1 cellular context compared by ENCODE assay signal in genomic region chr1:42979888-42980800, GRCh38.
TF ChIP-seq lines count a peak whose summit lies in the region.

No MANE protein-coding gene starts in this region.

TF ChIP-seq in SK-N-SH, 30 proteins besides CTCF, POLR2A, EP300 and RAD21:
- TF ChIP-seq RFX5 (IDR thresholded peaks at IDR 0.05; ENCODE audit: low read length) (no peak), NFIC (IDR thresholded peaks at IDR 0.05; ENCODE audit: borderline replicate concordance) (no peak), USF2 (IDR thresholded peaks at IDR 0.05; ENCODE audit: borderline replicate concordance, low read depth, low read length) (no peak), GABPA (IDR thresholded peaks at IDR 0.05; ENCODE audit: low read depth) (no peak)
